19 cellular contexts compared by ENCODE assay signal in the genomic region with DNA sequence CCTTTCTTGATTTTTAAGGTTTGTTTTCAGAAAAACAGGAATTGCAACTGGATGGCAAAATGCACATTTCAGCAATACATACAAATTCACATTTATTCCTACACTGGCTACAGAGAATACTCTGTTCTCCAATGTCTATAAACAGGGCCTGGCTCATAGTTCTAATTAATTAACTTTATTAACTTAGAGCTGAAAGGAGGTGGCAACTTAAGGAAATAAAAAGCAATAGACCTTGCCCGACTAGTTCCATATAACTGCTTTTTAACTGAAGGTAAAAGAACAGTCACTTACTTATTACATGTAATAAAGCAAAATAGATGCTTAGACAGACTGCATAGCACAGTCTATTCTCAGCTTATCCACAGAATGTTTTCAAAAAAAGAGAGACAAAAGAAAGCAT.
A peak's percentile ranks its signal among the peaks of the same experiment; 100 is the strongest.
DNase-seq lines count a peak whose midpoint lies in the region; ATAC-seq, FAIRE-seq and TF ChIP-seq lines count a peak whose summit lies in the region.
"Had no signal": no experiment of that assay in that cellular context is flagged by ENCODE, and none has a peak within 500 bp of the region (broad histone marks: within the 10 kb centered on the region; RNA-seq: fewer than 3 reads in every experiment).

No MANE protein-coding gene starts in this region.

- ATAC-seq in pancreas = peak; percentile 39 to 55 (median 43)
- no peak for ATAC-seq in GM21528 (IDR thresholded peaks at IDR 0.05; ENCODE audit: low FRiP score, unreplicated experiment)

- TF ChIP-seq CTCF in pancreas (IDR thresholded peaks at IDR 0.05) (no peak), stomach (IDR thresholded peaks at IDR 0.05) (no peak)

- WGBS in pancreas, 2 donors = 61 to 66% methylated on average over 1 of the region's 1 CpG
- WGBS in stomach, 5 donors = 41 to 53% (median 42%) methylated on average over 1 of the region's 1 CpG

- TF ChIP-seq POLR2A in stomach (IDR thresholded peaks at IDR 0.05) = no peak

- POLR2A ChIA-PET in activated CD4-positive, alpha-beta memory T cell treated with anti-CD3 and anti-CD28 coated beads, Interleukin-2, amount 10 ng/mL, durations not matched to agents 7 days and 5 days (lab: Charles Lee) = no interaction called here

- no peak for TF ChIP-seq EP300 in stomach (IDR thresholded peaks at IDR 0.05)

- no peak overlapping the region for H3K9ac ChIP-seq in HUES48 (ENCODE audit: low read depth, low read length)
- H3K9ac ChIP-seq in iPS-20b (ENCODE audit: low read depth, low read length) = peak overlapping the region; percentile 47; the same call in 1 of the 2 replicates
- H3K9ac ChIP-seq: GM23248 had no signal

- H3K4me1 ChIP-seq in HUES48 (ENCODE audit: control insufficient read depth, insufficient read depth, low read length) = peaks cover 17% of the 10 kb centered on the region
- H3K4me1 ChIP-seq in iPS-20b (ENCODE audit: insufficient read depth, low read length) = peaks cover 11% of the 10 kb centered on the region; the same call in 1 of the 2 replicates
- H3K4me1 ChIP-seq in pancreas = peaks cover 0 to 4% (median 0%) of the 10 kb centered on the region in 3 donors
- peaks cover 0 to 15% (median 4%) of the 10 kb centered on the region in 4 donors for H3K4me1 ChIP-seq in stomach

- H3K27ac Mint-ChIP-seq in activated CD4-positive, alpha-beta memory T cell treated with anti-CD3 and anti-CD28 coated beads, Interleukin-2, amount 10 ng/mL, durations not matched to agents 7 days and 5 days = no peak overlapping the region
- H3K27ac Mint-ChIP-seq: CD4-positive, alpha-beta memory T cell; IgD-negative memory B cell had no signal

- H3K36me3 ChIP-seq in HUES48 (ENCODE audit: control insufficient read depth, insufficient read depth, low read length) (no peaks in the 10 kb centered on the region), iPS-20b (ENCODE audit: insufficient read depth, low read depth, low read length) (no peaks in the 10 kb centered on the region), pancreas (no peaks in the 10 kb centered on the region), stomach (no peaks in the 10 kb centered on the region)
- H3K36me3 ChIP-seq: BE2C had no signal

- peak overlapping the region; percentile 1; the same call in 1 of the 2 replicates for H3K4me3 ChIP-seq in HUES48 (ENCODE audit: low read depth, low read length)
- no peak overlapping the region for H3K4me3 ChIP-seq in iPS-20b (ENCODE audit: low read length)
- H3K4me3 ChIP-seq in pancreas = no peak overlapping the region
- no peak overlapping the region for H3K4me3 ChIP-seq in stomach
- H3K4me3 ChIP-seq: GM23248 had no signal

- no peak for FAIRE-seq in pancreas (lab: Jason Lieb, UNC)
- FAIRE-seq: A204.1, G401.6, GM12891, GM19239 had no signal

- H3K4me3 Mint-ChIP-seq in activated CD4-positive, alpha-beta memory T cell treated with anti-CD3 and anti-CD28 coated beads, Interleukin-2, amount 10 ng/mL, durations not matched to agents 7 days and 5 days = no peak overlapping the region
- H3K4me3 Mint-ChIP-seq: CD4-positive, alpha-beta memory T cell; IgD-negative memory B cell had no signal

- CTCF ChIA-PET in activated CD4-positive, alpha-beta memory T cell treated with anti-CD3 and anti-CD28 coated beads, Interleukin-2, amount 10 ng/mL, durations not matched to agents 7 days and 5 days (lab: Charles Lee) = interaction anchor here (0.6 kb wide), 1 partner anchor 1518 kb away, joined by 4 read pairs; no protein-coding TSS in a partner anchor

- H3K4me1 Mint-ChIP-seq in activated CD4-positive, alpha-beta memory T cell treated with anti-CD3 and anti-CD28 coated beads, Interleukin-2, amount 10 ng/mL, durations not matched to agents 7 days and 5 days = no peaks in the 10 kb centered on the region

- H3K27me3 ChIP-seq in HUES48 (ENCODE audit: control insufficient read depth, insufficient read depth, low read length) (no peaks in the 10 kb centered on the region), iPS-20b (ENCODE audit: insufficient read depth, low read length) (no peaks in the 10 kb centered on the region), pancreas (no peaks in the 10 kb centered on the region), stomach (no peaks in the 10 kb centered on the region)
- H3K27me3 ChIP-seq: BE2C had no signal

- H3K9me3 ChIP-seq in HUES48 (ENCODE audit: control insufficient read depth, insufficient read depth, low read length) (no peaks in the 10 kb centered on the region), iPS-20b (ENCODE audit: insufficient read depth, low read depth, low read length) (no peaks in the 10 kb centered on the region), pancreas (no peaks in the 10 kb centered on the region), stomach (no peaks in the 10 kb centered on the region)
- H3K9me3 ChIP-seq: BE2C had no signal

- no peaks in the 10 kb centered on the region for H3K36me3 Mint-ChIP-seq in activated CD4-positive, alpha-beta memory T cell treated with anti-CD3 and anti-CD28 coated beads, Interleukin-2, amount 10 ng/mL, durations not matched to agents 7 days and 5 days (ENCODE audit: low read depth)
- H3K36me3 Mint-ChIP-seq: CD4-positive, alpha-beta memory T cell; IgD-negative memory B cell had no signal

- H3K27ac ChIP-seq in HUES48 (ENCODE audit: low read depth, low read length) (peak overlapping the region; percentile 36), iPS-20b (ENCODE audit: low read length) (peak overlapping the region; percentile 14), pancreas (peak overlapping the region in 3 of 4 donors; percentile 10 to 41 (median 13)), stomach (no peak overlapping the region)
- H3K27ac ChIP-seq: C4-2B, GM23248 had no signal

- no peaks in the 10 kb centered on the region for H3K9me3 Mint-ChIP-seq in activated CD4-positive, alpha-beta memory T cell treated with anti-CD3 and anti-CD28 coated beads, Interleukin-2, amount 10 ng/mL, durations not matched to agents 7 days and 5 days
- H3K9me3 Mint-ChIP-seq: CD4-positive, alpha-beta memory T cell had no signal

- no peaks in the 10 kb centered on the region for H3K27me3 Mint-ChIP-seq in activated CD4-positive, alpha-beta memory T cell treated with anti-CD3 and anti-CD28 coated beads, Interleukin-2, amount 10 ng/mL, durations not matched to agents 7 days and 5 days
- H3K27me3 Mint-ChIP-seq: CD4-positive, alpha-beta memory T cell; IgD-negative memory B cell had no signal

- intact Hi-C loops in pancreas (cut with DNase I) = no loop called here
- intact Hi-C loops in stomach (cut with DNase I; ENCODE audit: low total_unique reads) = no loop called here

- DNase-seq in pancreas = no peak
- no peak for DNase-seq in activated CD4-positive, alpha-beta memory T cell treated with anti-CD3 and anti-CD28 coated beads, Interleukin-2, amount 10 ng/mL, durations not matched to agents 7 days and 5 days
- no peak for DNase-seq in medulla oblongata (ENCODE audit: extremely low spot score)
- DNase-seq in stomach = no peak
- DNase-seq: BE2C; CD4-positive, alpha-beta memory T cell; DMS79 treated with DMSO at 0.1 percent for 48 hours; EL; GM23248; H7 had no signal

Comparison
In these comparisons a context has a peak if more than half of its experiments do, and no peak if none do; other contexts are left out.
1. H3K27ac ChIP-seq: peak in HUES48 (single experiment), iPS-20b (single experiment) and pancreas (3 of 4); none in stomach (0 of 5).